ENCODE assay signal across 23 cellular contexts in genomic region chr7:38241071-38241470, GRCh38.
DNase-seq lines count a peak whose midpoint lies in the region; ATAC-seq and TF ChIP-seq lines count a peak whose summit lies in the region.
"Had no signal": no experiment of that assay in that cellular context is flagged by ENCODE, and none has a peak within 500 bp of the region (broad histone marks: within the 10 kb centered on the region; RNA-seq: fewer than 3 reads in every experiment).

No MANE protein-coding gene starts in this region.

- H3K27ac Mint-ChIP-seq in natural killer cell treated with Interleukin-12 subunit alpha and Interleukin-12 subunit beta and Interleukin-15 and Interleukin-18, amount 100 ng/mL, for 72 hours: peak overlapping the region; percentile 87 to 94
- H3K27ac Mint-ChIP-seq: B cell, GM23338, H9 had no signal

- H3K4me1 Mint-ChIP-seq in natural killer cell treated with Interleukin-12 subunit alpha and Interleukin-12 subunit beta and Interleukin-15 and Interleukin-18, amount 100 ng/mL, for 72 hours (ENCODE audit: low read depth in 2 of 2): peaks cover 60 to 84% of the 10 kb centered on the region in 2 donors
- H3K4me1 Mint-ChIP-seq: B cell, GM23338, H9 had no signal

- H4K20me1 ChIP-seq in PC-3 (ENCODE audit: low read length): no peaks in the 10 kb centered on the region

- peak overlapping the region; percentile 71 for H3K4me3 Mint-ChIP-seq in natural killer cell treated with Interleukin-12 subunit alpha and Interleukin-12 subunit beta and Interleukin-15 and Interleukin-18, amount 100 ng/mL, for 72 hours
- H3K4me3 Mint-ChIP-seq: B cell, CD14-positive monocyte, GM23338, H9 had no signal

- intact Hi-C loops in PC-3 (cut with micrococcal nuclease): no loop called here

- H3K9me2 ChIP-seq in PC-3 (replicated peaks; ENCODE audit: low read length): no peaks in the 10 kb centered on the region

- H2AFZ ChIP-seq in PC-3 (ENCODE audit: low read length): no peak overlapping the region
- H2AFZ ChIP-seq: GM23338 had no signal

- H3K9me3 Mint-ChIP-seq in natural killer cell treated with Interleukin-12 subunit alpha and Interleukin-12 subunit beta and Interleukin-15 and Interleukin-18, amount 100 ng/mL, for 72 hours: no peaks in the 10 kb centered on the region
- H3K9me3 Mint-ChIP-seq: CD14-positive monocyte, GM23338, H9 had no signal

- no peak overlapping the region for H3K9ac ChIP-seq in PC-3 (ENCODE audit: low read length)

- no peak overlapping the region for H3K4me2 ChIP-seq in PC-3 (ENCODE audit: low read length)
- H3K4me2 ChIP-seq: GM23338 had no signal

- H3K27ac ChIP-seq in 22Rv1 (peak overlapping the region; percentile 90), C4-2B (peak overlapping the region; percentile 80), PC-3 (ENCODE audit: low read length) (no peak overlapping the region)
- H3K27ac ChIP-seq: SJCRH30 had no signal

- no peaks in the 10 kb centered on the region for H3K79me2 ChIP-seq in PC-3 (ENCODE audit: low read length)

- no peaks in the 10 kb centered on the region for H3K4me1 ChIP-seq in PC-3 (ENCODE audit: insufficient read depth, low read length)

- H3K4me3 ChIP-seq in PC-3 (ENCODE audit: low read length): no peak overlapping the region
- H3K4me3 ChIP-seq: GM23338, SJCRH30 had no signal

- ATAC-seq in PC-3 (peak; percentile 27), GM19023 (IDR thresholded peaks at IDR 0.05; ENCODE audit: unreplicated experiment) (no peak)
- no peak for ATAC-seq in natural killer cell treated with Interleukin-12 subunit alpha and Interleukin-12 subunit beta and Interleukin-15 and Interleukin-18, amount 100 ng/mL, for 72 hours
- ATAC-seq: GM23338, HepG2, Right ventricle myocardium inferior, SK-N-SH treated with all-trans-retinoic acid at 6 μM for 48 hours had no signal

- H3K9me3 ChIP-seq in PC-3 (ENCODE audit: low read length): no peaks in the 10 kb centered on the region
- H3K9me3 ChIP-seq: SJCRH30 had no signal

- no peaks in the 10 kb centered on the region for H3K27me3 Mint-ChIP-seq in natural killer cell treated with Interleukin-12 subunit alpha and Interleukin-12 subunit beta and Interleukin-15 and Interleukin-18, amount 100 ng/mL, for 72 hours

- TF ChIP-seq CTCF in 22Rv1 (IDR thresholded peaks at IDR 0.05) (no peak), C4-2B (conservative IDR thresholded peaks at IDR 0.05) (no peak), PC-3 (conservative IDR thresholded peaks at IDR 0.05; ENCODE audit: low read depth, low read length) (no peak)

- peaks cover 52% of the 10 kb centered on the region for H3K36me3 Mint-ChIP-seq in natural killer cell treated with Interleukin-12 subunit alpha and Interleukin-12 subunit beta and Interleukin-15 and Interleukin-18, amount 100 ng/mL, for 72 hours

- POLR2A ChIA-PET in PC-3 (lab: Charles Lee; ENCODE audit: unreplicated experiment): no interaction called here

- H3F3A ChIP-seq in PC-3 (ENCODE audit: low read length, unreplicated experiment): no peaks in the 10 kb centered on the region

- peaks cover 39% of the 10 kb centered on the region for H3K27me3 ChIP-seq in PC-3 (ENCODE audit: low read length)
- H3K27me3 ChIP-seq: SJCRH30 had no signal

- BruUV-seq in PC-3 (replicated peaks; lab: Mats Ljungman, UMichigan): no TSS peak

- CTCF ChIA-PET in PC-3 (lab: Charles Lee): no interaction called here

- no peak for DNase-seq in PC-3
- no peak for DNase-seq in natural killer cell treated with Interleukin-12 subunit alpha and Interleukin-12 subunit beta and Interleukin-15 and Interleukin-18, amount 100 ng/mL, for 72 hours (ENCODE audit: low spot score)
- no peak for DNase-seq in HT-29 (ENCODE audit: low spot score)
- no peak for DNase-seq in RKO (ENCODE audit: low spot score)
- DNase-seq: H9, Kasumi-1, MV-4-11, NCI-H1105 treated with DMSO at 0.1 percent for 48 hours, NCI-H146, NCI-H1930, NCI-H446, NCI-H524 treated with DMSO at 0.1 percent for 48 hours, NCI-H774, SJCRH30 had no signal

- no peaks in the 10 kb centered on the region for H3K36me3 ChIP-seq in PC-3 (ENCODE audit: low read depth, low read length)
- H3K36me3 ChIP-seq: SJCRH30 had no signal
